10 cellular contexts compared by ENCODE assay signal in genomic region chr2:37623971-37624897, GRCh38. TPM values are rescaled to one million over a fixed set of nuclear protein-coding genes. Genes with fewer than 3 reads are reported as not detected.
DNase-seq lines count a peak whose midpoint lies in the region; ATAC-seq and TF ChIP-seq lines count a peak whose summit lies in the region.
"Had no signal": no experiment of that assay in that cellular context is flagged by ENCODE, and none has a peak within 500 bp of the region (broad histone marks: within the 10 kb centered on the region; RNA-seq: fewer than 3 reads in every experiment).

No MANE protein-coding gene starts in this region.

- H3K27me3 ChIP-seq in CD8-positive, alpha-beta T cell (ENCODE audit: insufficient read depth, low read length), result no peaks in the 10 kb centered on the region
- H3K27me3 ChIP-seq in spleen (replicated peaks in 1 of 7), result no peaks in the 10 kb centered on the region
- H3K27me3 ChIP-seq: dorsolateral prefrontal cortex had no signal

- peaks cover 50% of the 10 kb centered on the region for H3K4me1 ChIP-seq in CD8-positive, alpha-beta T cell (ENCODE audit: insufficient read depth, low read length)
- peaks cover 23 to 56% (median 40%) of the 10 kb centered on the region in 6 donors for H3K4me1 ChIP-seq in spleen

- H3K9me3 Mint-ChIP-seq in CD8-positive, alpha-beta T cell, result no peaks in the 10 kb centered on the region

- ATAC-seq in CD8-positive, alpha-beta T cell, result peak; percentile 63
- ATAC-seq in GM19043 (IDR thresholded peaks at IDR 0.05; ENCODE audit: low read depth, unreplicated experiment) (peak; percentile 84), HG03097 (IDR thresholded peaks at IDR 0.05; ENCODE audit: low FRiP score, unreplicated experiment) (peak; percentile 62), left colon (no peak)

- H3K4me3 ChIP-seq in CD8-positive, alpha-beta T cell (ENCODE audit: low read depth, low read length), result no peak overlapping the region
- H3K4me3 ChIP-seq in spleen, result peak overlapping the region in 1 of 8 donors; percentile 18
- H3K4me3 ChIP-seq: dorsolateral prefrontal cortex had no signal

- no peaks in the 10 kb centered on the region for H3K27me3 Mint-ChIP-seq in CD8-positive, alpha-beta T cell (ENCODE audit: low read depth)

- CTCF ChIA-PET in CD8-positive, alpha-beta T cell (lab: Charles Lee), result interaction anchor here (1.0 to 2.7 kb wide), 9 partner anchors 19 to 228 kb away, joined by 3 to 13 read pairs (median 6); no protein-coding TSS in a partner anchor

- no peaks in the 10 kb centered on the region for H3K36me3 ChIP-seq in CD8-positive, alpha-beta T cell (ENCODE audit: insufficient read depth, low read length)
- no peaks in the 10 kb centered on the region for H3K36me3 ChIP-seq in spleen

- WGBS in spleen, 5 donors, result 69 to 73% (median 71%) methylated on average over 8 of the region's 8 CpGs

- H3K4me1 Mint-ChIP-seq in CD8-positive, alpha-beta T cell (ENCODE audit: low read depth), result peaks cover 78% of the 10 kb centered on the region

- no peak for TF ChIP-seq POLR2A in spleen (IDR thresholded peaks at IDR 0.05)

- peak overlapping the region; percentile 60 for H3K4me3 Mint-ChIP-seq in CD8-positive, alpha-beta T cell

- no peaks in the 10 kb centered on the region for H3K9me3 ChIP-seq in CD8-positive, alpha-beta T cell (ENCODE audit: low read length)
- no peaks in the 10 kb centered on the region for H3K9me3 ChIP-seq in spleen

- TF ChIP-seq CTCF in CD8-positive, alpha-beta T cell (IDR thresholded peaks at IDR 0.05), result no peak
- TF ChIP-seq CTCF in spleen (IDR thresholded peaks at IDR 0.05 in 8 of 11, conservative IDR thresholded peaks at IDR 0.05 in 3 of 11), result no peak

- DNase-seq in CD8-positive, alpha-beta T cell, result no peak
- DNase-seq in activated T-helper 9 cell treated with anti-CD3 and anti-CD28 coated beads, Interleukin-2, amount 50 U/mL, for 16 hours (ENCODE audit: low read depth), result peak; percentile 16
- no peak for DNase-seq in spleen
- no peak for DNase-seq in left colon
- DNase-seq in AG08395 (ENCODE audit: low spot score), result no peak
- DNase-seq in NCI-H128 (lab: John Stamatoyannopoulos, UW; ENCODE audit: unreplicated experiment), result no peak

- H3K27ac ChIP-seq in CD8-positive, alpha-beta T cell (ENCODE audit: low read depth, low read length), result no peak overlapping the region
- H3K27ac ChIP-seq in spleen, result peak overlapping the region in 7 of 8 donors; percentile 32 to 85 (median 71)
- H3K27ac ChIP-seq: HL-60 had no signal

- intact Hi-C loops in CD8-positive, alpha-beta T cell (cut with DNase I, micrococcal nuclease), result loop anchor here in 1 of 2 experiments (1.0 to 2.0 kb wide), 4 partner anchors 8 to 37 kb away; no protein-coding TSS in a partner anchor
- intact Hi-C loops in spleen (cut with DNase I; ENCODE audit: low total_unique reads), result no loop called here
- intact Hi-C loops in left colon (cut with DNase I, micrococcal nuclease), result no loop called here

- H3K27ac Mint-ChIP-seq in CD8-positive, alpha-beta T cell, result peak overlapping the region; percentile 95

- no peaks in the 10 kb centered on the region for H3K36me3 Mint-ChIP-seq in CD8-positive, alpha-beta T cell

- POLR2A ChIA-PET in CD8-positive, alpha-beta T cell (lab: Charles Lee), result interaction anchor here (1.2 to 4.1 kb wide), 7 partner anchors 9 to 209 kb away, joined by 3 to 37 read pairs (median 7); no protein-coding TSS in a partner anchor

RNA-seq across cellular contexts. Expression of gene CDC42EP3, which starts 47.2 kb away (rescaled TPM):
- 10 to 100 TPM; 27.4 to 28.1 TPM for total RNA-seq in CD8-positive, alpha-beta T cell
- total RNA-seq in spleen (10 to 100 TPM; 30.2 to 57.2 (median 44.8) TPM), left colon (10 to 100 TPM; 19.5 to 46.7 TPM)
- 10 to 100 TPM in 1 of 3 donors, 1 to 10 TPM in 2; 9.5 to 13.3 (median 9.7) TPM for polyA plus RNA-seq in spleen
